13 cellular contexts compared by ENCODE assay signal in genomic region chr20:9035129-9035528, GRCh38. TPM values are rescaled to one million over a fixed set of nuclear protein-coding genes. Genes with fewer than 3 reads are reported as not detected.
DNase-seq lines count a peak whose midpoint lies in the region; ATAC-seq and TF ChIP-seq lines count a peak whose summit lies in the region.
"Had no signal": no experiment of that assay in that cellular context is flagged by ENCODE, and none has a peak within 500 bp of the region (broad histone marks: within the 10 kb centered on the region; RNA-seq: fewer than 3 reads in every experiment).

No MANE protein-coding gene starts in this region.

- H3K4me1 ChIP-seq in Karpas-422 (ENCODE audit: low read length) (no peaks in the 10 kb centered on the region), upper lobe of left lung (no peaks in the 10 kb centered on the region)
- H3K4me1 ChIP-seq: spleen had no signal

- no peak for ATAC-seq in HG03354 (IDR thresholded peaks at IDR 0.05; ENCODE audit: poor library complexity, severe bottlenecking, unreplicated experiment)
- ATAC-seq in upper lobe of left lung (ENCODE audit: low FRiP score in 2 of 2): no peak
- ATAC-seq: T-cell had no signal

- H3K27me3 ChIP-seq in Karpas-422 (ENCODE audit: low read length) (no peaks in the 10 kb centered on the region), upper lobe of left lung (no peaks in the 10 kb centered on the region)
- H3K27me3 ChIP-seq: spleen had no signal

- H3K9me2 ChIP-seq in Karpas-422 (replicated peaks; ENCODE audit: insufficient read depth, low read length): no peaks in the 10 kb centered on the region

- WGBS in upper lobe of left lung, 2 donors: 63 to 74% methylated on average over 3 of the region's 3 CpGs

- no peak for TF ChIP-seq CTCF in astrocyte of the spinal cord (IDR thresholded peaks at IDR 0.05; ENCODE audit: low read depth, low read length)
- no peak for TF ChIP-seq CTCF in upper lobe of left lung (IDR thresholded peaks at IDR 0.05)

- H3K27ac ChIP-seq in Karpas-422 (ENCODE audit: low read length): no peak overlapping the region
- H3K27ac ChIP-seq in upper lobe of left lung: no peak overlapping the region
- H3K27ac ChIP-seq: spleen had no signal

- peak; percentile 19; the same call in 1 of the 2 replicates for TF ChIP-seq RAD21 in Ishikawa (IDR thresholded peaks at IDR 0.05; ENCODE audit: low read depth)

- H3K79me2 ChIP-seq in Karpas-422 (ENCODE audit: low read length): no peaks in the 10 kb centered on the region

- H3K9me3 ChIP-seq in Karpas-422 (ENCODE audit: low read length): peaks cover 11% of the 10 kb centered on the region
- no peaks in the 10 kb centered on the region for H3K9me3 ChIP-seq in upper lobe of left lung
- H3K9me3 ChIP-seq: spleen had no signal

- no peaks in the 10 kb centered on the region for H4K20me1 ChIP-seq in Karpas-422 (ENCODE audit: insufficient read depth, low read depth, low read length)

- TF ChIP-seq EP300 in Ishikawa (IDR thresholded peaks at IDR 0.05; ENCODE audit: borderline replicate concordance) (peak; percentile 80), upper lobe of left lung (IDR thresholded peaks at IDR 0.05) (no peak)

- no peak overlapping the region for H3K4me2 ChIP-seq in Karpas-422 (ENCODE audit: low read depth, low read length, poor library complexity, severe bottlenecking)

- no peak overlapping the region for H2AFZ ChIP-seq in Karpas-422 (ENCODE audit: low read length)

- in situ Hi-C loops in astrocyte of the spinal cord (cut with HindIII; ENCODE audit: low sequenced_read_pairs): no loop called here

- peak; percentile 52 for DNase-seq in DMS 273 (lab: John Stamatoyannopoulos, UW; ENCODE audit: unreplicated experiment)
- DNase-seq in astrocyte of the spinal cord (ENCODE audit: low read depth, low spot score): peak; percentile 92
- DNase-seq in myocyte (ENCODE audit: low read depth): peak; percentile 76
- no peak for DNase-seq in Karpas-422
- no peak for DNase-seq in cerebellar nuclear complex (lab: John Stamatoyannopoulos, UW)
- no peak for DNase-seq in upper lobe of left lung
- DNase-seq: activated CD4-positive, alpha-beta memory T cell treated with anti-CD3 and anti-CD28 coated beads for 36 hours; DMS79; NCI-H524 treated with DMSO at 0.1 percent for 48 hours; spleen; T-cell had no signal

- TF ChIP-seq POLR2A in upper lobe of left lung (IDR thresholded peaks at IDR 0.05): no peak

- H3K36me3 ChIP-seq in Karpas-422 (ENCODE audit: insufficient read depth, low read length): no peaks in the 10 kb centered on the region
- no peaks in the 10 kb centered on the region for H3K36me3 ChIP-seq in upper lobe of left lung
- H3K36me3 ChIP-seq: spleen had no signal

- no peak overlapping the region for H3K9ac ChIP-seq in Karpas-422 (ENCODE audit: low read length)

- H3K4me3 ChIP-seq in astrocyte of the spinal cord (ENCODE audit: low read depth, low read length): no peak overlapping the region
- no peak overlapping the region for H3K4me3 ChIP-seq in Karpas-422 (ENCODE audit: low read length)
- no peak overlapping the region for H3K4me3 ChIP-seq in upper lobe of left lung
- H3K4me3 ChIP-seq: spleen had no signal

TF ChIP-seq in Ishikawa, 13 proteins besides CTCF, POLR2A, EP300 and RAD21:
- TF ChIP-seq TEAD4 (IDR thresholded peaks at IDR 0.05): peak; percentile 58
- peak; percentile 29; the same call in 1 of the 2 replicates for TF ChIP-seq MAX (IDR thresholded peaks at IDR 0.05)
- peak; percentile 58 for TF ChIP-seq NFIC (IDR thresholded peaks at IDR 0.05)
- TF ChIP-seq TAF1 (IDR thresholded peaks at IDR 0.05; ENCODE audit: low read depth): no peak
- TF ChIP-seq FOXM1 (IDR thresholded peaks at IDR 0.05; ENCODE audit: borderline replicate concordance, low read depth): peak; percentile 77
- peak; percentile 49; the same call in 1 of the 2 replicates for TF ChIP-seq CEBPB (IDR thresholded peaks at IDR 0.05)
- TF ChIP-seq TCF12 (IDR thresholded peaks at IDR 0.05; ENCODE audit: low read depth): peak; percentile 69; the same call in 1 of the 2 replicates
- TF ChIP-seq ZBTB7A (IDR thresholded peaks at IDR 0.05; ENCODE audit: low read depth): no peak

RNA-seq across cellular contexts. Expression of gene PLCB4, which starts 33.8 kb away (rescaled TPM):
- total RNA-seq in myocyte: 1.2 and 5.3 TPM in 2 replicates
- polyA plus RNA-seq in myocyte (2012): 7.6 TPM
- total RNA-seq in Karpas-422 (2014; rRNA removed; shearing (Covaris generic); ENCODE audit: low replicate concordance): not detected in 2 replicates
- total RNA-seq in upper lobe of left lung: 10 to 100 TPM in 1 of 6 donors, 1 to 10 TPM in 5; 5.7 to 15.2 (median 8.2) TPM
- total RNA-seq: activated CD4-positive, alpha-beta memory T cell treated with anti-CD3 and anti-CD28 coated beads for 36 hours had no signal

Comparison
In these comparisons a context has a peak if more than half of its experiments do, and no peak if none do; other contexts are left out.
1. DNase-seq: peak in DMS 273 (single experiment), astrocyte of the spinal cord (single experiment) and myocyte (single experiment); none in Karpas-422 (single experiment), cerebellar nuclear complex (0 of 2) and upper lobe of left lung (0 of 2).